In the genomic region with DNA sequence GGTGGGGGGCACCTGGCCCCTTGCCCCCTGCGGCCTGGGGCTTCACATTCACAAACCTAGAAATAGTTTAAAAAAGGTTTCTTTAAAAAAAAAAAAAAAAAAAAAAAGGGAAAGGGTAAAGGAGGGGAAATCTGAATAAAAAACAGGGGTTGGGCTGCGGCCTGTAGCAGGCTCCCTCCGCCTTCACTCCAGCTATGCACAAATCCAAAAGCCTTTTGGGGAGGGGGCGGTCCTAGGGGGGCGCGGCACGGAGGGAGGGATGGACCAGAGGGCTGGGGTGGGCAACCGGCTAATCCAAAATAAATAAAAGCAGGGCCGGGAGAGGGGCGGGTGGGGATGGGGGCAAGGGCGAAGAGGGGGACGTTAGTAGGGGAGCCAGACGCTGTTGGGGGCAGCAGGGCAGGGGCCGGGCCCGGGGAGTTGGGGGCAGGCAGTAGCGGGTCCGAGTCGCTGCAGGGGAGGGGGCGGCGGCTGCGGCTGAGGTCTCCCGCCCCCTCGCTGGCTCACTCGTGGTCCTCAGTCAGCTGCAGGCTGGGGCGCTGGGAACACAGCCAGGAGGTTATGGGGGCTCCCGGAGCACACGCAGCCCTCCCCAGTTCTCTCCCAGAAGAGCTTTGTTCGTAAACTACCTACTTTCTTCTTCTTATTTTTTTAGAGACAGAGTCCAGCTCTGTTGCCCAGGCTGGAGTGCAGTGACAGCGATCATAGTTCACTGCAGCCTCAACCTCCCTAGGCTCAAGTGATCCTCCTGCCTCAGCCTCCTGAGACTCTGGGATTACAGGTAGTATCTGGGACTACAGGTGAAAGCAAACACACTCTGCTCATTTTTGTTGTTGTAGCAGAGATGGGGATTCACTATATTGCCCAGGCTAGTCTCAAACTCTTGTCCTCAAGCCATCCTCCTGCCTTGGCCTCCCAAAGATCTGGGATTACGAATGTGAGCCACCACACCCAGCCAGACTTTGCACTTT, we compare ENCODE assay signal across 1 cellular context.
TF ChIP-seq lines count a peak whose summit lies in the region.

No MANE protein-coding gene starts in this region.

TF ChIP-seq in IMR-90, 13 proteins besides CTCF, POLR2A, EP300 and RAD21 (continued from another document):
- TF ChIP-seq, protein P1, sequence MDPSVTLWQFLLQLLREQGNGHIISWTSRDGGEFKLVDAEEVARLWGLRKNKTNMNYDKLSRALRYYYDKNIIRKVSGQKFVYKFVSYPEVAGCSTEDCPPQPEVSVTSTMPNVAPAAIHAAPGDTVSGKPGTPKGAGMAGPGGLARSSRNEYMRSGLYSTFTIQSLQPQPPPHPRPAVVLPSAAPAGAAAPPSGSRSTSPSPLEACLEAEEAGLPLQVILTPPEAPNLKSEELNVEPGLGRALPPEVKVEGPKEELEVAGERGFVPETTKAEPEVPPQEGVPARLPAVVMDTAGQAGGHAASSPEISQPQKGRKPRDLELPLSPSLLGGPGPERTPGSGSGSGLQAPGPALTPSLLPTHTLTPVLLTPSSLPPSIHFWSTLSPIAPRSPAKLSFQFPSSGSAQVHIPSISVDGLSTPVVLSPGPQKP (IDR thresholded peaks at IDR 0.05; ENCODE audit: borderline replicate concordance, low read depth, low read length) = no peak
- TF ChIP-seq NFE2L2 (IDR thresholded peaks at IDR 0.05; ENCODE audit: low read depth, low read length) = no peak
- no peak for TF ChIP-seq FOS (IDR thresholded peaks at IDR 0.05; ENCODE audit: low read depth, low read length)
- no peak for TF ChIP-seq MAZ (IDR thresholded peaks at IDR 0.05; ENCODE audit: borderline replicate concordance, low read depth, low read length)
- no peak for TF ChIP-seq SMC3 (IDR thresholded peaks at IDR 0.05; ENCODE audit: low read depth, low read length)
- TF ChIP-seq BHLHE40 (IDR thresholded peaks at IDR 0.05; ENCODE audit: low read depth, low read length) = no peak
